ENCODE assay signal across 37 cellular contexts in genomic region chr7:1393421-1393820, GRCh38.
"Had no signal": no experiment of that assay in that cellular context is flagged by ENCODE, and none has a peak within 500 bp of the region (broad histone marks: within the 10 kb centered on the region; RNA-seq: fewer than 3 reads in every experiment).

No MANE protein-coding gene starts in this region.

- H3K36me3 ChIP-seq: adrenal gland, brain microvascular endothelial cell, breast epithelium had no signal

- H3K27me3 ChIP-seq: body of pancreas had no signal

- H3K36me3 Mint-ChIP-seq: activated CD4-positive, alpha-beta memory T cell treated with anti-CD3 and anti-CD28 coated beads for 36 hours; activated naive CD8-positive, alpha-beta T cell treated with anti-CD3 and anti-CD28 coated beads, Interleukin-2, amount 10 ng/mL, durations not matched to agents 7 days and 5 days; T-cell had no signal

- H3K4me3 Mint-ChIP-seq: activated B cell treated with CpG ODN at 0.5 μM for 24 hours; activated CD4-positive, alpha-beta memory T cell treated with anti-CD3 and anti-CD28 coated beads for 36 hours; activated CD4-positive, alpha-beta T cell treated with anti-CD3 and anti-CD28 coated beads, Interleukin-2, amount 10 ng/mL, durations not matched to agents 24 days and 14 days; activated CD8-positive, alpha-beta T cell treated with anti-CD3 and anti-CD28 coated beads for 36 hours; activated naive CD4-positive, alpha-beta T cell treated with anti-CD3 and anti-CD28 coated beads for 36 hours; activated naive CD8-positive, alpha-beta T cell treated with anti-CD3 and anti-CD28 coated beads, Interleukin-2, amount 10 ng/mL, durations not matched to agents 7 days and 5 days; activated T-cell treated with anti-CD3 and anti-CD28 coated beads, Interleukin-2, amount 50 U/mL, for 4 hours; activated T-cell treated with anti-CD3 and anti-CD28 coated beads, Interleukin-2, amount 50 U/mL, for 72 hours; activated T-helper 1 cell treated with anti-CD3 and anti-CD28 coated beads, Interleukin-12 subunit alpha, Interleukin-12 subunit beta, Interleukin-2, Interleukin-4 antibody, amounts not matched to agents 30 ng/mL and 10 ng/mL and 1 ng/mL, durations not matched to agents 14 hours and 24 hours and 36 hours; activated T-helper 17 cell treated with anti-CD3 and anti-CD28 coated beads, Interleukin-2, amount 50 U/mL, for 72 hours; central memory CD8-positive, alpha-beta T cell; T-cell; T-helper 17 cell had no signal

- ATAC-seq: activated CD8-positive, alpha-beta T cell treated with anti-CD3 and anti-CD28 coated beads for 36 hours; activated naive CD4-positive, alpha-beta T cell treated with anti-CD3 and anti-CD28 coated beads, Interleukin-2, amount 50 U/mL, for 72 hours; activated T-cell treated with anti-CD3 and anti-CD28 coated beads, Interleukin-2, amount 50 U/mL, for 4 hours; activated T-cell treated with anti-CD3 and anti-CD28 coated beads, Interleukin-2, amount 50 U/mL, for 72 hours; activated T-helper 17 cell treated with anti-CD3 and anti-CD28 coated beads, Interleukin-2, amount 50 U/mL, for 72 hours; body of pancreas; T-cell; T-helper 17 cell had no signal

- H3K4me1 Mint-ChIP-seq: activated B cell treated with CpG ODN at 0.5 μM for 24 hours; activated CD4-positive, alpha-beta T cell treated with anti-CD3 and anti-CD28 coated beads, Interleukin-2, amount 10 ng/mL, durations not matched to agents 24 days and 14 days; activated naive CD8-positive, alpha-beta T cell treated with anti-CD3 and anti-CD28 coated beads, Interleukin-2, amount 10 ng/mL, durations not matched to agents 7 days and 5 days; activated T-helper 17 cell treated with anti-CD3 and anti-CD28 coated beads, Interleukin-2, amount 50 U/mL, for 72 hours; central memory CD8-positive, alpha-beta T cell; T-cell; T-helper 17 cell had no signal

- H3K27ac ChIP-seq: adrenal gland, body of pancreas, brain microvascular endothelial cell, breast epithelium, VCaP had no signal

- H3K4me3 ChIP-seq: adrenal gland, body of pancreas, breast epithelium had no signal

- DNase-seq: activated B cell treated with CpG ODN at 0.5 μM for 24 hours; activated CD4-positive, alpha-beta memory T cell treated with anti-CD3 and anti-CD28 coated beads for 36 hours; activated CD4-positive, alpha-beta T cell treated with anti-CD3 and anti-CD28 coated beads for 4 hours; activated CD4-positive, alpha-beta T cell treated with anti-CD3 and anti-CD28 coated beads, Interleukin-2, amount 10 ng/mL, durations not matched to agents 24 days and 14 days; activated CD4-positive, alpha-beta T cell treated with anti-CD3 and anti-CD28 coated beads, Interleukin-2, amount 50 U/mL, for 1 hour; activated CD4-positive, alpha-beta T cell treated with anti-CD3 and anti-CD28 coated beads, Interleukin-2, amount 50 U/mL, for 4 hours; activated CD4-positive, CD25-positive, alpha-beta regulatory T cell treated with anti-CD3 and anti-CD28 coated beads, Interleukin-2, amount 50 U/mL, for 72 hours; activated CD8-positive, alpha-beta memory T cell treated with anti-CD3 and anti-CD28 coated beads, Interleukin-2, amount 50 U/mL, for 4 hours; activated CD8-positive, alpha-beta T cell treated with anti-CD3 and anti-CD28 coated beads for 36 hours; activated effector memory CD4-positive, alpha-beta T cell treated with anti-CD3 and anti-CD28 coated beads, Interleukin-2, amount 50 U/mL, for 16 hours; activated gamma-delta T cell treated with Interleukin-2 at 50 U/mL for 16 hours; activated naive CD4-positive, alpha-beta T cell; activated naive CD4-positive, alpha-beta T cell treated with anti-CD3 and anti-CD28 coated beads for 36 hours; activated naive CD4-positive, alpha-beta T cell treated with anti-CD3 and anti-CD28 coated beads, Interleukin-2, amount 50 U/mL, for 16 hours; activated naive CD8-positive, alpha-beta T cell treated with anti-CD3 and anti-CD28 coated beads, Interleukin-2, amount 10 ng/mL, durations not matched to agents 7 days and 5 days; activated T-cell treated with anti-CD3 and anti-CD28 coated beads for 4 hours; activated T-cell treated with anti-CD3 and anti-CD28 coated beads, Interleukin-2, amount 50 U/mL, for 1 hour; activated T-cell treated with anti-CD3 and anti-CD28 coated beads, Interleukin-2, amount 50 U/mL, for 4 hours; activated T-cell treated with anti-CD3 and anti-CD28 coated beads, Interleukin-2, amount 50 U/mL, for 72 hours; adrenal gland; amniotic stem cell; aorta; body of pancreas; brain microvascular endothelial cell; caudate nucleus; cerebellar nuclear complex; T-cell; T-helper 17 cell; T1000 had no signal

- H3K4me1 ChIP-seq: adrenal gland, body of pancreas, breast epithelium had no signal

- FAIRE-seq: astrocyte, TTC549 had no signal

- H3K9me3 Mint-ChIP-seq: activated CD8-positive, alpha-beta T cell treated with anti-CD3 and anti-CD28 coated beads for 36 hours; activated T-cell treated with anti-CD3 and anti-CD28 coated beads, Interleukin-2, amount 50 U/mL, for 4 hours; activated T-helper 17 cell treated with anti-CD3 and anti-CD28 coated beads, Interleukin-2, amount 50 U/mL, for 72 hours; central memory CD8-positive, alpha-beta T cell had no signal

- H3K27ac Mint-ChIP-seq: activated B cell treated with CpG ODN at 0.5 μM for 24 hours; activated CD4-positive, alpha-beta memory T cell treated with anti-CD3 and anti-CD28 coated beads for 36 hours; activated CD4-positive, alpha-beta T cell treated with anti-CD3 and anti-CD28 coated beads, Interleukin-2, amount 10 ng/mL, durations not matched to agents 24 days and 14 days; activated CD8-positive, alpha-beta T cell treated with anti-CD3 and anti-CD28 coated beads for 36 hours; activated naive CD4-positive, alpha-beta T cell treated with anti-CD3 and anti-CD28 coated beads for 36 hours; activated naive CD4-positive, alpha-beta T cell treated with anti-CD3 and anti-CD28 coated beads, Interleukin-2, amount 50 U/mL, for 72 hours; activated naive CD8-positive, alpha-beta T cell treated with anti-CD3 and anti-CD28 coated beads, Interleukin-2, amount 10 ng/mL, durations not matched to agents 7 days and 5 days; activated T-cell treated with anti-CD3 and anti-CD28 coated beads, Interleukin-2, amount 50 U/mL, for 72 hours; activated T-helper 1 cell treated with anti-CD3 and anti-CD28 coated beads, Interleukin-12 subunit alpha, Interleukin-12 subunit beta, Interleukin-2, Interleukin-4 antibody, amounts not matched to agents 30 ng/mL and 10 ng/mL and 1 ng/mL, durations not matched to agents 14 hours and 24 hours and 36 hours; activated T-helper 17 cell treated with anti-CD3 and anti-CD28 coated beads, Interleukin-2, amount 50 U/mL, for 72 hours; T-cell; T-helper 17 cell had no signal
